9 cellular contexts compared by ENCODE assay signal in the genomic region with DNA sequence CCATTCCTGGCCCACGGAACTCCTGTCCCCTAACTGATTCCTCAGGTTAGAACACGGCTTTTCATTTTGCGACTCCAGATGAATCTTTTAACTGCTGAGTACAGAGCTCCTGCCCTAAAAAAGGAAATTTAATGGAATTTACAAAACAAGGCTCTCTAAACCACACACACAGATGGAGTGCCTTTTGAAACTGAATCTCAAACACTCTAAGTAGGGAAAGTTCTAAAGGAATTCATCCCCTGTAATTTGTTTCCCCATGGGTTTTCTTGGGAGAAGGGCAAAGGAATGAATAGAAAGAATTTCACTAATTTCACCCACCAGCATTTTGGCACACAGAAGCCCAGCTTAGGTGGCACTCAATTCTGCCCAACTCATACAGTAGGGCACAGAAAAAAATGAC.
DNase-seq lines count a peak whose midpoint lies in the region; ATAC-seq and TF ChIP-seq lines count a peak whose summit lies in the region.
"Had no signal": no experiment of that assay in that cellular context is flagged by ENCODE, and none has a peak within 500 bp of the region (broad histone marks: within the 10 kb centered on the region; RNA-seq: fewer than 3 reads in every experiment).

No MANE protein-coding gene starts in this region.

- H3K36me3 Mint-ChIP-seq in T-helper 1 cell treated with Interleukin-12 subunit alpha and Interleukin-12 subunit beta and Interleukin-4 antibody, amounts not matched to agents 30 μg/mL and 1 μg/mL, for 36 hours (ENCODE audit: low read depth) = peaks cover 47% of the 10 kb centered on the region
- peaks cover 44% of the 10 kb centered on the region for H3K36me3 Mint-ChIP-seq in activated naive CD8-positive, alpha-beta T cell treated with anti-CD3 and anti-CD28 coated beads, Interleukin-2, amount 10 ng/mL, durations not matched to agents 7 days and 5 days

- intact Hi-C loops in left lung (cut with DNase I) = no loop called here

- H3K9me3 Mint-ChIP-seq in T-helper 1 cell treated with Interleukin-12 subunit alpha and Interleukin-12 subunit beta and Interleukin-4 antibody, amounts not matched to agents 30 μg/mL and 1 μg/mL, for 36 hours = no peaks in the 10 kb centered on the region
- no peaks in the 10 kb centered on the region for H3K9me3 Mint-ChIP-seq in activated naive CD8-positive, alpha-beta T cell treated with anti-CD3 and anti-CD28 coated beads, Interleukin-2, amount 10 ng/mL, durations not matched to agents 7 days and 5 days

- H3K4me3 ChIP-seq in left lung (no peak overlapping the region), subcutaneous abdominal adipose tissue (ENCODE audit: low read depth in 1 of 5, low read length in 5 of 5) (no peak overlapping the region)

- peaks cover 16 to 45% of the 10 kb centered on the region in 2 donors for H3K4me1 ChIP-seq in left lung
- H3K4me1 ChIP-seq in subcutaneous abdominal adipose tissue (ENCODE audit: control insufficient read depth in 5 of 5, insufficient read depth in 5 of 5, low read length in 5 of 5) = peaks cover 6 to 28% (median 16%) of the 10 kb centered on the region in 5 donors

- H3K27ac Mint-ChIP-seq in T-helper 1 cell treated with Interleukin-12 subunit alpha and Interleukin-12 subunit beta and Interleukin-4 antibody, amounts not matched to agents 30 μg/mL and 1 μg/mL, for 36 hours = peak overlapping the region; percentile 41
- H3K27ac Mint-ChIP-seq in activated naive CD8-positive, alpha-beta T cell treated with anti-CD3 and anti-CD28 coated beads, Interleukin-2, amount 10 ng/mL, durations not matched to agents 7 days and 5 days = peak overlapping the region; percentile 67

- no peak for ATAC-seq in activated naive CD8-positive, alpha-beta T cell treated with anti-CD3 and anti-CD28 coated beads, Interleukin-2, amount 10 ng/mL, durations not matched to agents 7 days and 5 days (ENCODE audit: low read depth)
- ATAC-seq in left lung = peak; percentile 73
- no peak for ATAC-seq in HG02623 (IDR thresholded peaks at IDR 0.05; ENCODE audit: unreplicated experiment)
- ATAC-seq in GM21515 (IDR thresholded peaks at IDR 0.05; ENCODE audit: unreplicated experiment) = no peak

- H3K27me3 Mint-ChIP-seq in T-helper 1 cell treated with Interleukin-12 subunit alpha and Interleukin-12 subunit beta and Interleukin-4 antibody, amounts not matched to agents 30 μg/mL and 1 μg/mL, for 36 hours (ENCODE audit: low read depth) = no peaks in the 10 kb centered on the region
- H3K27me3 Mint-ChIP-seq in activated naive CD8-positive, alpha-beta T cell treated with anti-CD3 and anti-CD28 coated beads, Interleukin-2, amount 10 ng/mL, durations not matched to agents 7 days and 5 days = no peaks in the 10 kb centered on the region

- POLR2A ChIA-PET in activated naive CD8-positive, alpha-beta T cell treated with anti-CD3 and anti-CD28 coated beads, Interleukin-2, amount 10 ng/mL, durations not matched to agents 7 days and 5 days (lab: Charles Lee) = interaction anchor here (3.1 kb wide), 1 partner anchor 114 kb away, joined by 18 read pairs; a partner anchor contains a TSS

- peaks cover 0 to 35% of the 10 kb centered on the region in 2 donors for H3K36me3 ChIP-seq in left lung
- peaks cover 8 to 23% (median 12%) of the 10 kb centered on the region in 5 donors for H3K36me3 ChIP-seq in subcutaneous abdominal adipose tissue (ENCODE audit: control insufficient read depth in 5 of 5, insufficient read depth in 5 of 5, low read length in 5 of 5)

- H3K27ac ChIP-seq in left lung = peak overlapping the region; percentile 81 to 91
- peak overlapping the region; percentile 84 for H3K27ac ChIP-seq in subcutaneous abdominal adipose tissue (ENCODE audit: low read depth, low read length)
- H3K27ac ChIP-seq: 22Rv1 had no signal

- H3K9me3 ChIP-seq in left lung (no peaks in the 10 kb centered on the region), subcutaneous abdominal adipose tissue (ENCODE audit: control insufficient read depth in 5 of 5, low read length in 5 of 5) (no peaks in the 10 kb centered on the region)

- H3K4me3 Mint-ChIP-seq in T-helper 1 cell treated with Interleukin-12 subunit alpha and Interleukin-12 subunit beta and Interleukin-4 antibody, amounts not matched to agents 30 μg/mL and 1 μg/mL, for 36 hours = no peak overlapping the region
- no peak overlapping the region for H3K4me3 Mint-ChIP-seq in activated naive CD8-positive, alpha-beta T cell treated with anti-CD3 and anti-CD28 coated beads, Interleukin-2, amount 10 ng/mL, durations not matched to agents 7 days and 5 days

- H3K9ac ChIP-seq in subcutaneous abdominal adipose tissue (ENCODE audit: low read length in 5 of 5) = peak overlapping the region in 3 of 5 donors; percentile 23 to 42 (median 26)

- H3K4me1 Mint-ChIP-seq in T-helper 1 cell treated with Interleukin-12 subunit alpha and Interleukin-12 subunit beta and Interleukin-4 antibody, amounts not matched to agents 30 μg/mL and 1 μg/mL, for 36 hours (ENCODE audit: low read depth) = peaks cover 34% of the 10 kb centered on the region
- H3K4me1 Mint-ChIP-seq in activated naive CD8-positive, alpha-beta T cell treated with anti-CD3 and anti-CD28 coated beads, Interleukin-2, amount 10 ng/mL, durations not matched to agents 7 days and 5 days = peaks cover 42% of the 10 kb centered on the region

- no peak for DNase-seq in T-helper 1 cell
- no peak for DNase-seq in activated naive CD8-positive, alpha-beta T cell treated with anti-CD3 and anti-CD28 coated beads, Interleukin-2, amount 10 ng/mL, durations not matched to agents 7 days and 5 days
- DNase-seq in left lung = no peak
- no peak for DNase-seq in NCI-H1092 treated with DMSO at 0.1 percent for 48 hours (lab: John Stamatoyannopoulos, UW)

- H3K27me3 ChIP-seq in left lung = no peaks in the 10 kb centered on the region
- H3K27me3 ChIP-seq in subcutaneous abdominal adipose tissue (ENCODE audit: control insufficient read depth in 5 of 5, insufficient read depth in 4 of 5, low read length in 5 of 5) = no peaks in the 10 kb centered on the region

- no peak for TF ChIP-seq CTCF in left lung (IDR thresholded peaks at IDR 0.05)
